14 cellular contexts compared by ENCODE assay signal in the genomic region with DNA sequence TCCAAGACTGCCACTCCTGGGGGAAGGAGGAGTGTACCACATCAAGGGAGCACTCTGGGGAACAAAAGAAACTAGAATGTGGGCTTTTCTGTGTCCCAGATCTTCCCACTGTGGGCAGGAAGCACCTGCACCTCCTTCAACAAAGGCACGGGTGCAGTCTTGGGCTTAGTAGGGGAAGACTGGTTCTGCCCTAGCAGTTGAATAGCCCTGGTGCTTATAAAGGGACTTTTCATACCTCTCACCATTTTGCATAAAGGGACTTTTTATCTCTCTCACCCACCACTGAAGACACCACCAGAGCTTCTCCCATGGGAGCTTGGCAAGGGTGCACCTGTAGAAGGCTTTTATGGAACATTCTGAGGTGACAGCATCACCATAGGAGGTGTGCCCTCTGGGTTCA.
DNase-seq lines count a peak whose midpoint lies in the region; ATAC-seq and TF ChIP-seq lines count a peak whose summit lies in the region.
"Had no signal": no experiment of that assay in that cellular context is flagged by ENCODE, and none has a peak within 500 bp of the region (broad histone marks: within the 10 kb centered on the region; RNA-seq: fewer than 3 reads in every experiment).

No MANE protein-coding gene starts in this region.

- H3K4me1 ChIP-seq in OCI-LY7 (ENCODE audit: insufficient read depth, low read length, poor library complexity, severe bottlenecking): peaks cover 10% of the 10 kb centered on the region
- H3K4me1 ChIP-seq: gastrocnemius medialis, neural progenitor cell had no signal

- TF ChIP-seq CTCF in OCI-LY7 (conservative IDR thresholded peaks at IDR 0.05; ENCODE audit: low read length): no peak

- H3K9me3 ChIP-seq in OCI-LY7 (ENCODE audit: low read length): no peaks in the 10 kb centered on the region

- no TSS peak for BruUV-seq in OCI-LY7 (replicated peaks; lab: Mats Ljungman, UMichigan)

- DNase-seq in OCI-LY7 (ENCODE audit: low spot score) (peak; percentile 16), dedifferentiated amniotic fluid mesenchymal stem cell (ENCODE audit: extremely low spot score) (no peak), mesenteric fat pad (ENCODE audit: low spot score) (no peak), NCI-H1105 treated with DMSO at 0.1 percent for 48 hours (lab: John Stamatoyannopoulos, UW) (no peak)
- DNase-seq in activated CD4-positive, alpha-beta T cell treated with anti-CD3 and anti-CD28 coated beads, Interleukin-2, amount 50 U/mL, for 1 hour: no peak
- DNase-seq: CD8-positive, alpha-beta memory T cell; gastrocnemius medialis; HFFc6; T-helper 9 cell had no signal

- H3K79me2 ChIP-seq in OCI-LY7 (ENCODE audit: insufficient read depth, low read depth, low read length): no peaks in the 10 kb centered on the region

- no peak overlapping the region for H3K27ac ChIP-seq in OCI-LY7 (ENCODE audit: low read depth, low read length, poor library complexity, severe bottlenecking)
- H3K27ac ChIP-seq: gastrocnemius medialis, neural progenitor cell had no signal

- no peak overlapping the region for H2AFZ ChIP-seq in OCI-LY7 (ENCODE audit: low read length)
- H2AFZ ChIP-seq: neural progenitor cell had no signal

- POLR2A ChIA-PET in OCI-LY7 (lab: Charles Lee): no interaction called here

- peak; percentile 34 for ATAC-seq in GM18519 (IDR thresholded peaks at IDR 0.05; ENCODE audit: low FRiP score, unreplicated experiment)
- peak; percentile 65 for ATAC-seq in GM21381 (IDR thresholded peaks at IDR 0.05; ENCODE audit: unreplicated experiment)
- ATAC-seq in HG02981 (IDR thresholded peaks at IDR 0.05; ENCODE audit: unreplicated experiment): peak; percentile 46
- ATAC-seq: gastrocnemius medialis, Panc1 had no signal

- no peaks in the 10 kb centered on the region for H3K36me3 ChIP-seq in OCI-LY7 (ENCODE audit: insufficient read depth, low read length)
- H3K36me3 ChIP-seq: gastrocnemius medialis, neural progenitor cell had no signal

- CTCF ChIA-PET in OCI-LY7 (lab: Charles Lee; ENCODE audit: unreplicated experiment): no interaction called here

- intact Hi-C loops in OCI-LY7 (cut with micrococcal nuclease; ENCODE audit: unreplicated experiment): loop anchor here (5.0 kb wide), 1 partner anchor 366 kb away; no protein-coding TSS in a partner anchor

- peak overlapping the region; percentile 8; the same call in 1 of the 2 replicates for H3K4me2 ChIP-seq in OCI-LY7 (ENCODE audit: low read length)
- H3K4me2 ChIP-seq: neural progenitor cell had no signal

- no peaks in the 10 kb centered on the region for H4K20me1 ChIP-seq in OCI-LY7 (ENCODE audit: insufficient read depth, low read length)

- no peaks in the 10 kb centered on the region for H3K9me2 ChIP-seq in OCI-LY7 (ENCODE audit: insufficient read depth, low read length)

- no peak overlapping the region for H3K4me3 ChIP-seq in OCI-LY7 (ENCODE audit: low read depth, low read length, poor library complexity, severe bottlenecking)
- H3K4me3 ChIP-seq: gastrocnemius medialis, neural progenitor cell had no signal
